In genomic region chr17:12113156-12113555, GRCh38 we compare ENCODE assay signal across 25 cellular contexts.
DNase-seq lines count a peak whose midpoint lies in the region; ATAC-seq, FAIRE-seq and TF ChIP-seq lines count a peak whose summit lies in the region.
"Had no signal": no experiment of that assay in that cellular context is flagged by ENCODE, and none has a peak within 500 bp of the region (broad histone marks: within the 10 kb centered on the region; RNA-seq: fewer than 3 reads in every experiment).

No MANE protein-coding gene starts in this region.

- H3K27ac ChIP-seq in right atrium auricular region: no peak overlapping the region
- H3K27ac ChIP-seq: BLaER1 had no signal

- DNase-seq in left ventricle myocardium superior (no peak), right atrium auricular region (ENCODE audit: low spot score) (no peak), G401 (ENCODE audit: low spot score) (peak; percentile 93), H54 (ENCODE audit: insufficient read length, low spot score) (no peak), cerebellum (ENCODE audit: low spot score) (peak; percentile 59), SHP77 treated with DMSO at 0.1 percent for 48 hours (lab: John Stamatoyannopoulos, UW) (no peak), GM12892 (ENCODE audit: insufficient read length) (no peak)
- no peak for DNase-seq in stimulated activated CD4-positive, alpha-beta T cell treated with anti-CD3 and anti-CD28 coated beads, Interleukin-4, amount 100 ng/mL, for 1 hour
- DNase-seq: 8988T; ACHN; BE2C; CD4-positive, alpha-beta memory T cell; CD4-positive, CD25-positive, alpha-beta regulatory T cell; CD8-positive, alpha-beta memory T cell; COR-L47; DMS 273 treated with DMSO at 0.1 percent for 48 hours; DMS153; DMS53; DMS79; DND-41; EL; GF-D8 had no signal

- no peaks in the 10 kb centered on the region for H3K9me3 ChIP-seq in right atrium auricular region
- H3K9me3 ChIP-seq: BE2C, BLaER1 had no signal

- TF ChIP-seq POLR2A in H54 (IDR thresholded peaks at IDR 0.05; ENCODE audit: low read depth, low read length): no peak
- no peak for TF ChIP-seq POLR2A in GM12892 (IDR thresholded peaks at IDR 0.05; ENCODE audit: low read depth, low read length)

- TF ChIP-seq CTCF in right atrium auricular region (IDR thresholded peaks at IDR 0.05): no peak

- no peak overlapping the region for H3K4me3 ChIP-seq in right atrium auricular region
- H3K4me3 ChIP-seq: BLaER1 had no signal

- in situ Hi-C loops in G401 (cut with HindIII; ENCODE audit: low sequenced_read_pairs): no loop called here

- peak; percentile 60 for ATAC-seq in left ventricle myocardium superior

- intact Hi-C loops in left ventricle myocardium superior (cut with micrococcal nuclease): loop anchor here (10.0 kb wide), 1 partner anchor 88 kb away; the partner anchor contains the start of gene MAP2K4

- H3K4me1 ChIP-seq in right atrium auricular region: no peaks in the 10 kb centered on the region
- H3K4me1 ChIP-seq: BE2C had no signal

- H3K36me3 ChIP-seq in right atrium auricular region: peaks cover 28% of the 10 kb centered on the region
- H3K36me3 ChIP-seq: BE2C had no signal

- FAIRE-seq in H54 (lab: Jason Lieb, UNC) (peak; percentile 27), GM12892 (lab: Jason Lieb, UNC) (no peak)
- FAIRE-seq: GM12891, GM18507 had no signal

- no peaks in the 10 kb centered on the region for H3K27me3 ChIP-seq in right atrium auricular region
- H3K27me3 ChIP-seq: BE2C, BLaER1 had no signal

Comparison
In these comparisons a context has a peak if more than half of its experiments do, and no peak if none do; other contexts are left out.
1. DNase-seq: peak in G401 (single experiment) and cerebellum (single experiment); none in left ventricle myocardium superior (single experiment), right atrium auricular region (single experiment), H54 (single experiment), stimulated activated CD4-positive, alpha-beta T cell treated with anti-CD3 and anti-CD28 coated beads, Interleukin-4, amount 100 ng/mL, for 1 hour (single experiment), SHP77 treated with DMSO at 0.1 percent for 48 hours (single experiment) and GM12892 (single experiment).